9 cellular contexts compared by ENCODE assay signal in genomic region chr4:40916880-40917279, GRCh38.
DNase-seq lines count a peak whose midpoint lies in the region; ATAC-seq and TF ChIP-seq lines count a peak whose summit lies in the region.
"Had no signal": no experiment of that assay in that cellular context is flagged by ENCODE, and none has a peak within 500 bp of the region (broad histone marks: within the 10 kb centered on the region; RNA-seq: fewer than 3 reads in every experiment).

No MANE protein-coding gene starts in this region.

- no peaks in the 10 kb centered on the region for H3K36me3 Mint-ChIP-seq in activated CD8-positive, alpha-beta memory T cell treated with anti-CD3 and anti-CD28 coated beads, Interleukin-2, amount 10 ng/mL, durations not matched to agents 7 days and 5 days
- H3K36me3 Mint-ChIP-seq: T-cell had no signal

- CTCF ChIA-PET in activated CD8-positive, alpha-beta memory T cell treated with anti-CD3 and anti-CD28 coated beads, Interleukin-2, amount 10 ng/mL, durations not matched to agents 7 days and 5 days (lab: Charles Lee), result interaction anchor here (1.6 to 2.0 kb wide), 2 partner anchors 8 to 27 kb away, joined by 3 to 6 read pairs; no protein-coding TSS in a partner anchor

- intact Hi-C loops in left ventricle myocardium inferior (cut with micrococcal nuclease), result no loop called here

- H3K4me3 ChIP-seq in left ventricle myocardium inferior, result no peak overlapping the region

- DNase-seq in ELR (ENCODE audit: low read depth) (peak; percentile 37), KBM-7 (peak; percentile 69), left ventricle myocardium inferior (peak; percentile 38), DMS79 (lab: John Stamatoyannopoulos, UW) (no peak), globus pallidus (ENCODE audit: low spot score) (no peak)
- peak; percentile 47 for DNase-seq in activated CD8-positive, alpha-beta memory T cell treated with anti-CD3 and anti-CD28 coated beads, Interleukin-2, amount 10 ng/mL, durations not matched to agents 7 days and 5 days
- DNase-seq in stimulated activated CD4-positive, alpha-beta T cell treated with anti-CD3 and anti-CD28 coated beads, Interleukin-4, amount 100 ng/mL, for 48 hours (ENCODE audit: low read depth in 2 of 2), result peak; percentile 47 to 55

- H3K4me1 ChIP-seq in left ventricle myocardium inferior, result peaks cover 34% of the 10 kb centered on the region

- H3K4me1 Mint-ChIP-seq in activated CD8-positive, alpha-beta memory T cell treated with anti-CD3 and anti-CD28 coated beads, Interleukin-2, amount 10 ng/mL, durations not matched to agents 7 days and 5 days, result peaks cover 6% of the 10 kb centered on the region

- no peak overlapping the region for H3K4me3 Mint-ChIP-seq in activated CD8-positive, alpha-beta memory T cell treated with anti-CD3 and anti-CD28 coated beads, Interleukin-2, amount 10 ng/mL, durations not matched to agents 7 days and 5 days
- H3K4me3 Mint-ChIP-seq: T-cell had no signal

- H3K27me3 Mint-ChIP-seq in activated CD8-positive, alpha-beta memory T cell treated with anti-CD3 and anti-CD28 coated beads, Interleukin-2, amount 10 ng/mL, durations not matched to agents 7 days and 5 days, result peaks cover 9% of the 10 kb centered on the region

- no peaks in the 10 kb centered on the region for H3K9me3 ChIP-seq in left ventricle myocardium inferior (replicated peaks)

- H3K9me3 Mint-ChIP-seq in activated CD8-positive, alpha-beta memory T cell treated with anti-CD3 and anti-CD28 coated beads, Interleukin-2, amount 10 ng/mL, durations not matched to agents 7 days and 5 days (ENCODE audit: low read depth), result no peaks in the 10 kb centered on the region
- H3K9me3 Mint-ChIP-seq: T-cell had no signal

- TF ChIP-seq CTCF in left ventricle myocardium inferior (IDR thresholded peaks at IDR 0.05; ENCODE audit: borderline replicate concordance), result peak; percentile 48

- H3K27ac ChIP-seq in left ventricle myocardium inferior (replicated peaks), result peak overlapping the region; percentile 2

- in situ Hi-C loops in KBM-7 (cut with MboI; ENCODE audit: low pct_unique_long_range_greater_than_20kb, low sequenced_read_pairs), result no loop called here

- H3K27me3 ChIP-seq in left ventricle myocardium inferior (ENCODE audit: low read depth), result no peaks in the 10 kb centered on the region

- peak; percentile 79 for ATAC-seq in GM21423 (IDR thresholded peaks at IDR 0.05; ENCODE audit: unreplicated experiment)
- ATAC-seq in activated CD8-positive, alpha-beta memory T cell treated with anti-CD3 and anti-CD28 coated beads, Interleukin-2, amount 10 ng/mL, durations not matched to agents 7 days and 5 days, result peak; percentile 53
- ATAC-seq: T-cell had no signal

- H3K36me3 ChIP-seq in left ventricle myocardium inferior, result peaks cover 20% of the 10 kb centered on the region

- no peak overlapping the region for H3K27ac Mint-ChIP-seq in activated CD8-positive, alpha-beta memory T cell treated with anti-CD3 and anti-CD28 coated beads, Interleukin-2, amount 10 ng/mL, durations not matched to agents 7 days and 5 days
- H3K27ac Mint-ChIP-seq: T-cell had no signal

Comparison
In these comparisons a context has a peak if more than half of its experiments do, and no peak if none do; other contexts are left out.
1. DNase-seq: peak in ELR (single experiment), KBM-7 (single experiment), activated CD8-positive, alpha-beta memory T cell treated with anti-CD3 and anti-CD28 coated beads, Interleukin-2, amount 10 ng/mL, durations not matched to agents 7 days and 5 days (single experiment), left ventricle myocardium inferior (single experiment) and stimulated activated CD4-positive, alpha-beta T cell treated with anti-CD3 and anti-CD28 coated beads, Interleukin-4, amount 100 ng/mL, for 48 hours (2 of 2); none in DMS79 (single experiment) and globus pallidus (single experiment).